In the genomic region with DNA sequence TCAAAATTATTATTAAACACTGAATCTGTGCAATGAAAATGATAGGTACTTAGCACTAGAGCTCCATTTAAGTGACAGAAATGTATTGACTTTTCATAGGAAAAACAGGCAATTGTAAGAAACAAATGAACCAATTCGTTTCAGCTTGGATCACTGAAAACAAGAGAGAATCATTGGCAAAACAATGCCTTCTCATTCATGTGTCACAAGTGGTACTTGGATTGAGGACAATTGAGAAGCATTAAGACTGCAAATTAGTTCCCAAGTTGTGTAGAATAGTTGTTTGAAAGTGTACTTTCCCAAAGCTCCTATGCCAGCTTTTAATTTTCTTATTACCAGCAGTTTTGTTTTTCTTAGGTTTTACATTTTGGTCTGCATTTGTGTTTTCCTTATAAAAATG, we compare ENCODE assay signal across 26 cellular contexts.
DNase-seq lines count a peak whose midpoint lies in the region; ATAC-seq and FAIRE-seq lines count a peak whose summit lies in the region.
"Had no signal": no experiment of that assay in that cellular context is flagged by ENCODE, and none has a peak within 500 bp of the region (broad histone marks: within the 10 kb centered on the region; RNA-seq: fewer than 3 reads in every experiment).

No MANE protein-coding gene starts in this region.

- no peak for ATAC-seq in HG03280 (IDR thresholded peaks at IDR 0.05; ENCODE audit: unreplicated experiment)
- ATAC-seq: GM12878, HepG2, K562, Panc1 had no signal

- peak; percentile 12 for DNase-seq in NCI-H345 (lab: John Stamatoyannopoulos, UW)
- no peak for DNase-seq in NCI-H345 treated with DMSO at 0.1 percent for 48 hours (lab: John Stamatoyannopoulos, UW; ENCODE audit: unreplicated experiment)
- DNase-seq in NCI-H128 (lab: John Stamatoyannopoulos, UW; ENCODE audit: unreplicated experiment) = peak; percentile 9
- peak; percentile 68 for DNase-seq in pons (ENCODE audit: low spot score)
- DNase-seq in HuH-7 (ENCODE audit: low spot score) = no peak
- no peak for DNase-seq in LoVo (ENCODE audit: low spot score)
- DNase-seq: CD4-positive, CD25-positive, alpha-beta regulatory T cell; DMS153; GM23248; HFFc6; Kasumi-1; MG63; NCI-H1417 treated with DMSO at 0.1 percent for 48 hours; NCI-H1694 treated with DMSO at 0.1 percent for 48 hours; NCI-H2081; NCI-H2171 treated with DMSO at 0.1 percent for 48 hours; NCI-H446; NCI-H526; SIG-M5 had no signal

- peak; percentile 5 for FAIRE-seq in islet of Langerhans (lab: Jason Lieb, UNC)
- FAIRE-seq: G401.6, GM12878, HepG2, K562 had no signal

Comparison
In these comparisons a context has a peak if more than half of its experiments do, and no peak if none do; other contexts are left out.
1. DNase-seq: peak in NCI-H345 (single experiment), NCI-H128 (single experiment) and pons (single experiment); none in NCI-H345 treated with DMSO at 0.1 percent for 48 hours (single experiment), HuH-7 (single experiment) and LoVo (single experiment).